9 cellular contexts compared by ENCODE assay signal in the genomic region with DNA sequence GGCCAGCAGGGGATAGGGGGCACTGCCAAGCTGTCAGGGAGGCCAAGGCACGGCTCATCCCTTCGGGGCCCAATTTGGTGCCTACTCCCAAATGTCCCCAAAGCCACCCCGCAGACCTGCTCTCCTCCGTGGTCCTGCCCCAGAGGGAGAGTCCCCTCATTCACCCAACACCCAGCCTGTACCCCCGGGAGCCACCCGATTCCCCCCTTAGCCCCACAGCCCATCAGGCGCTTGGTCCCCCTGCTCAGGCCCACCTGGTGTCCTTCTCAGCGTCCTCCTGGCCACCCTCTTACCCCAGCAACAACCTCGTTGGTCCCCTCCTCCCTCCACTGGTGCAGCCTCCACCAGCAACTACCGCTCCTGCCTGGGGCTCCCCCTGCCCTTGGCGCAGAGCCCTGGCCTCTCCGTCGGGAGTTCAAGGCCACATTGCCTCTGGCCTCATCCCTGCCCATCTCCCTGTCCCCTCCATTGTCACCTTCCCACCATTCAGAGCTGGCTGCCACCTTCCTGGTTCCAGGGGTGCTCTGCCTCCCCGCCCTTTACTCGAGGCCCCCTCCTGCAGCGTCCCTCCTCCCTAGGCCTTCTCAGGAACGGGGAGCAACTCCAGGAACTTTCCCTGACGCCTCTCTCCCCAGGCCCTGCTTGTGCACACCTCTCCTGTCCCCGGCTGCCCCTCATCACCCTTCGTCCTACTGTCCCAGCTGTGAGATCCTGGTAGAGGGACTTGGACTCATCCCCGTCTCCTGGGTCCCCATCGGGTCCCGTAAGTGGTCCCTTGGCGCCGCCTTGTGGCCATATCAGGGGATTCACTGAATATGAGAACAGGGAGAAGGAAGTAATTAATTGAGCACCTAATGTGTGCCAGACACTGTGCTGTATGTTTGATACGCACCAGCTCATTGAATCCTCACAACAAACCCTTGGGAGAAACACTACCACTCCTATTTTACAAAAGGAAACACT.
DNase-seq lines count a peak whose midpoint lies in the region; ATAC-seq, FAIRE-seq and TF ChIP-seq lines count a peak whose summit lies in the region.
"Had no signal": no experiment of that assay in that cellular context is flagged by ENCODE, and none has a peak within 500 bp of the region (broad histone marks: within the 10 kb centered on the region; RNA-seq: fewer than 3 reads in every experiment).

No MANE protein-coding gene starts in this region.

- H3K27ac Mint-ChIP-seq in activated T-helper 17 cell treated with anti-CD3 and anti-CD28 coated beads, Interleukin-2, amount 50 U/mL, for 72 hours: no peak overlapping the region

- no peaks in the 10 kb centered on the region for H3K36me3 ChIP-seq in A673 (ENCODE audit: insufficient read depth, low read length, poor library complexity, severe bottlenecking)
- no peaks in the 10 kb centered on the region for H3K36me3 ChIP-seq in small intestine (ENCODE audit: control insufficient read depth in 2 of 2, insufficient read depth in 2 of 2, low read length in 2 of 2)

- DNase-seq in A673 (ENCODE audit: low spot score): peak; percentile 89
- peak; percentile 64 for DNase-seq in GM12892 (ENCODE audit: insufficient read length)
- peak; percentile 78 for DNase-seq in OCI-M1 (lab: John Stamatoyannopoulos, UW)
- DNase-seq in Right ventricle myocardium superior: peak; percentile 86
- peak; percentile 34 for DNase-seq in small intestine
- no peak for DNase-seq in LoVo (ENCODE audit: low spot score)

- intact Hi-C loops in A673 (cut with micrococcal nuclease; ENCODE audit: unreplicated experiment): loop anchor here (5.0 to 10.0 kb wide), 3 partner anchors 88 to 340 kb away; partner anchors contain the start of gene ALPL
- intact Hi-C loops in Right ventricle myocardium superior (cut with DNase I): no loop called here

- no peak overlapping the region for H3K4me3 Mint-ChIP-seq in activated T-helper 17 cell treated with anti-CD3 and anti-CD28 coated beads, Interleukin-2, amount 50 U/mL, for 72 hours

- peak; percentile 68 for ATAC-seq in activated T-helper 17 cell treated with anti-CD3 and anti-CD28 coated beads, Interleukin-2, amount 50 U/mL, for 72 hours (replicated peaks)
- ATAC-seq in Right ventricle myocardium superior (ENCODE audit: poor library complexity) (peak; percentile 48), GM21515 (IDR thresholded peaks at IDR 0.05; ENCODE audit: unreplicated experiment) (no peak)

- peaks cover 14% of the 10 kb centered on the region for H3K4me1 ChIP-seq in A673 (ENCODE audit: insufficient read depth, low read length, poor library complexity, severe bottlenecking)
- no peaks in the 10 kb centered on the region for H3K4me1 ChIP-seq in small intestine (ENCODE audit: control insufficient read depth in 2 of 2, insufficient read depth in 1 of 2, low read depth in 1 of 2, low read length in 1 of 2)

- no peaks in the 10 kb centered on the region for H3K4me1 Mint-ChIP-seq in activated T-helper 17 cell treated with anti-CD3 and anti-CD28 coated beads, Interleukin-2, amount 50 U/mL, for 72 hours

- 61 to 66% (median 62%) methylated on average over 25 to 26 of the region's 26 CpGs for WGBS in small intestine, 3 donors

- TF ChIP-seq POLR2A in GM12892 (IDR thresholded peaks at IDR 0.05; ENCODE audit: low read depth, low read length): no peak

- no peaks in the 10 kb centered on the region for H3K36me3 Mint-ChIP-seq in activated T-helper 17 cell treated with anti-CD3 and anti-CD28 coated beads, Interleukin-2, amount 50 U/mL, for 72 hours (ENCODE audit: low read depth)

- no peak overlapping the region for H3K4me3 ChIP-seq in A673 (ENCODE audit: low read depth, low read length, poor library complexity, severe bottlenecking)
- H3K4me3 ChIP-seq in small intestine (ENCODE audit: low read depth in 1 of 2, low read length in 2 of 2): no peak overlapping the region

- POLR2A ChIA-PET in A673 (lab: Charles Lee; ENCODE audit: low non-redundant PET): interaction anchor here (0.6 kb wide), 1 partner anchor 89 kb away, joined by 3 read pairs; no protein-coding TSS in a partner anchor

- no peak overlapping the region for H3K27ac ChIP-seq in A673 (ENCODE audit: low read depth, low read length, poor library complexity, severe bottlenecking)
- H3K27ac ChIP-seq in small intestine (ENCODE audit: low read depth in 1 of 2, low read length in 1 of 2): no peak overlapping the region
- H3K27ac ChIP-seq: epithelial cell of prostate had no signal

- CTCF ChIA-PET in A673 (lab: Charles Lee): interaction anchor here (1.0 to 1.3 kb wide), 2 partner anchors 86 to 225 kb away, joined by 3 read pairs; partner anchors contain the start of gene ALPL

- no peaks in the 10 kb centered on the region for H3K9me3 Mint-ChIP-seq in activated T-helper 17 cell treated with anti-CD3 and anti-CD28 coated beads, Interleukin-2, amount 50 U/mL, for 72 hours

- H3K27me3 ChIP-seq in A673 (replicated peaks; ENCODE audit: insufficient read depth, low read depth, low read length, poor library complexity) (no peaks in the 10 kb centered on the region), small intestine (ENCODE audit: control insufficient read depth in 2 of 2, insufficient read depth in 2 of 2, low read length in 2 of 2) (no peaks in the 10 kb centered on the region)

- peak; percentile 89 for TF ChIP-seq CTCF in A673 (conservative IDR thresholded peaks at IDR 0.05; ENCODE audit: low read depth, low read length)

- peaks cover 23% of the 10 kb centered on the region for H3K27me3 Mint-ChIP-seq in activated T-helper 17 cell treated with anti-CD3 and anti-CD28 coated beads, Interleukin-2, amount 50 U/mL, for 72 hours

- BruUV-seq in A673 (replicated peaks; lab: Mats Ljungman, UMichigan): no TSS peak

- FAIRE-seq in GM12892 (lab: Jason Lieb, UNC): peak; percentile 66
- no peak for FAIRE-seq in small intestine (lab: Jason Lieb, UNC)

- H3K9me3 ChIP-seq in A673 (ENCODE audit: low read depth, low read length, poor library complexity, severe bottlenecking) (no peaks in the 10 kb centered on the region), small intestine (ENCODE audit: control insufficient read depth, low read depth) (no peaks in the 10 kb centered on the region)
